Comparison of ENCODE assay signal across 9 cellular contexts in genomic region chr15:66619152-66619903, GRCh38. TPM values are rescaled to one million over a fixed set of nuclear protein-coding genes. Genes with fewer than 3 reads are reported as not detected.
DNase-seq lines count a peak whose midpoint lies in the region; ATAC-seq and TF ChIP-seq lines count a peak whose summit lies in the region.
"Had no signal": no experiment of that assay in that cellular context is flagged by ENCODE, and none has a peak within 500 bp of the region (broad histone marks: within the 10 kb centered on the region; RNA-seq: fewer than 3 reads in every experiment).

No MANE protein-coding gene starts in this region.

- peaks cover 20% of the 10 kb centered on the region for H3K4me1 ChIP-seq in Caco-2
- peaks cover 8% of the 10 kb centered on the region; the same call in 1 of the 2 replicates for H3K4me1 ChIP-seq in SJCRH30
- H3K4me1 ChIP-seq in right atrium auricular region, result peaks cover 0 to 54% of the 10 kb centered on the region in 2 donors

- DNase-seq in Caco-2 (peak; percentile 80 to 84), HEK293T (ENCODE audit: extremely low spot score) (peak; percentile 83), SJCRH30 (peak; percentile 75 to 82), amniotic stem cell (lab: John Stamatoyannopoulos, UW) (peak; percentile 57), right atrium auricular region (ENCODE audit: low spot score) (peak; percentile 95), putamen (ENCODE audit: low spot score) (peak; percentile 20), KG1 (lab: John Stamatoyannopoulos, UW) (no peak)

- no peaks in the 10 kb centered on the region for H3K36me3 Mint-ChIP-seq in Caco-2 (ENCODE audit: insufficient read depth, unreplicated experiment)

- H3K36me3 ChIP-seq in Caco-2 (ENCODE audit: control insufficient read depth, insufficient read depth, low read length) (no peaks in the 10 kb centered on the region), SJCRH30 (no peaks in the 10 kb centered on the region), right atrium auricular region (no peaks in the 10 kb centered on the region)

- H3K27me3 ChIP-seq in Caco-2 (replicated peaks; ENCODE audit: control insufficient read depth, insufficient read depth, low read length), result no peaks in the 10 kb centered on the region
- H3K27me3 ChIP-seq in SJCRH30, result no peaks in the 10 kb centered on the region
- no peaks in the 10 kb centered on the region for H3K27me3 ChIP-seq in right atrium auricular region

- no peak overlapping the region for H3K4me3 ChIP-seq in Caco-2 (ENCODE audit: low read depth, low read length)
- H3K4me3 ChIP-seq in SJCRH30, result no peak overlapping the region
- no peak overlapping the region for H3K4me3 ChIP-seq in right atrium auricular region

- intact Hi-C loops in Caco-2 (cut with micrococcal nuclease; ENCODE audit: unreplicated experiment), result loop anchor here (1.0 kb wide), 2 partner anchors 79 to 155 kb away; no protein-coding TSS in a partner anchor

- H3K27me3 Mint-ChIP-seq in Caco-2 (ENCODE audit: insufficient read depth, unreplicated experiment), result no peaks in the 10 kb centered on the region

- H3K9me3 Mint-ChIP-seq in Caco-2 (ENCODE audit: unreplicated experiment), result no peaks in the 10 kb centered on the region

- BruUV-seq in Caco-2 (replicated peaks; lab: Mats Ljungman, UMichigan), result no TSS peak

- H3K4me3 Mint-ChIP-seq in Caco-2 (ENCODE audit: unreplicated experiment), result no peak overlapping the region

- no peak overlapping the region for H3K27ac ChIP-seq in SJCRH30
- H3K27ac ChIP-seq in right atrium auricular region, result peak overlapping the region; percentile 71 to 83

- TF ChIP-seq CTCF in Caco-2 (IDR thresholded peaks at IDR 0.05; ENCODE audit: insufficient read depth in 1 of 2, low read depth in 1 of 2, low read length in 1 of 2, severe bottlenecking in 1 of 2, unreplicated experiment in 1 of 2), result peak; percentile 76 to 90
- TF ChIP-seq CTCF in right atrium auricular region (IDR thresholded peaks at IDR 0.05), result peak; percentile 77 to 94

- ATAC-seq in GM19328 (IDR thresholded peaks at IDR 0.05; ENCODE audit: unreplicated experiment), result no peak

- no peak overlapping the region for H3K27ac Mint-ChIP-seq in Caco-2 (ENCODE audit: unreplicated experiment)

- no peaks in the 10 kb centered on the region for H3K4me1 Mint-ChIP-seq in Caco-2 (ENCODE audit: low read depth, unreplicated experiment)

- no peaks in the 10 kb centered on the region for H3K9me3 ChIP-seq in Caco-2
- H3K9me3 ChIP-seq in SJCRH30 (replicated peaks), result no peaks in the 10 kb centered on the region
- H3K9me3 ChIP-seq in right atrium auricular region, result no peaks in the 10 kb centered on the region

- POLR2A ChIA-PET in Caco-2 (lab: Charles Lee), result no interaction called here
- POLR2A ChIA-PET in HEK293T (lab: Yijun Ruan, JAX), result interaction anchor here (0.6 to 1.4 kb wide), 5 partner anchors 8 to 232 kb away, joined by 3 to 7 read pairs (median 3); no protein-coding TSS in a partner anchor

- CTCF ChIA-PET in Caco-2 (lab: Charles Lee), result interaction anchor here (0.5 to 1.6 kb wide), 26 partner anchors 10 to 1782 kb away, joined by 3 to 15 read pairs (median 3); partner anchors contain the start of gene SMAD6
- CTCF ChIA-PET in HEK293T (lab: Yijun Ruan, JAX), result interaction anchor here (0.6 to 2.3 kb wide), 25 partner anchors 8 to 233 kb away, joined by 3 to 22 read pairs (median 4); partner anchors contain the start of gene SMAD6

TF ChIP-seq in HEK293T, 16 proteins besides CTCF, POLR2A, EP300 and RAD21:
- TF ChIP-seq L3MBTL2 (conservative IDR thresholded peaks at IDR 0.05), result no peak
- no peak for TF ChIP-seq PKNOX1 (IDR thresholded peaks at IDR 0.05)
- no peak for TF ChIP-seq BHLHE40 (IDR thresholded peaks at IDR 0.05; ENCODE audit: borderline replicate concordance)
- no peak for TF ChIP-seq SUZ12 (IDR thresholded peaks at IDR 0.05)
- no peak for TF ChIP-seq FOXA1 (IDR thresholded peaks at IDR 0.05)
- TF ChIP-seq ELF4 (IDR thresholded peaks at IDR 0.05), result no peak
- TF ChIP-seq ARNT (IDR thresholded peaks at IDR 0.05), result no peak
- TF ChIP-seq TARDBP (IDR thresholded peaks at IDR 0.05), result no peak
- TF ChIP-seq SP1 (IDR thresholded peaks at IDR 0.05), result no peak
- no peak for TF ChIP-seq NFRKB (IDR thresholded peaks at IDR 0.05)
- no peak for TF ChIP-seq ZNF384 (IDR thresholded peaks at IDR 0.05)
- TF ChIP-seq HDGF (IDR thresholded peaks at IDR 0.05; ENCODE audit: borderline replicate concordance), result no peak
- no peak for TF ChIP-seq LEF1 (IDR thresholded peaks at IDR 0.05; ENCODE audit: borderline replicate concordance)
- TF ChIP-seq FOXK2 (IDR thresholded peaks at IDR 0.05), result no peak
- TF ChIP-seq FOXM1 (IDR thresholded peaks at IDR 0.05; ENCODE audit: borderline replicate concordance), result no peak
- no peak for TF ChIP-seq CTBP1 (IDR thresholded peaks at IDR 0.05; ENCODE audit: borderline replicate concordance)

RNA-seq across cellular contexts. Expression of gene LCTL, which starts 53.5 kb away (rescaled TPM):
- total RNA-seq in Caco-2 (2022), result not detected in 2 replicates
- total RNA-seq in SJCRH30 (2014; rRNA removed; shearing (Covaris generic)), result 1.8 and 2.0 TPM in 2 replicates
- total RNA-seq in right atrium auricular region, result not detected
- total RNA-seq: activated CD8-positive, alpha-beta memory T cell treated with anti-CD3 and anti-CD28 coated beads for 36 hours had no signal
